ENCODE assay signal across 8 cellular contexts in genomic region chr17:33750943-33751701, GRCh38.
DNase-seq lines count a peak whose midpoint lies in the region; ATAC-seq, FAIRE-seq and TF ChIP-seq lines count a peak whose summit lies in the region.

No MANE protein-coding gene starts in this region.

- H4K20me1 ChIP-seq in SK-N-SH (ENCODE audit: insufficient read depth) = no peaks in the 10 kb centered on the region

- 6% methylated on average over 13 of the region's 13 CpGs for WGBS in SK-N-SH (ENCODE audit: low lambda C conversion rate)

- no peaks in the 10 kb centered on the region for H3K9me2 ChIP-seq in SK-N-SH

- H3K4me3 Mint-ChIP-seq in Calu3 (ENCODE audit: low read depth, unreplicated experiment) = no peak overlapping the region
- H3K4me3 Mint-ChIP-seq in activated naive CD8-positive, alpha-beta T cell treated with anti-CD3 and anti-CD28 coated beads, Interleukin-2, amount 50 U/mL, for 24 hours = peak overlapping the region; percentile 19
- no peak overlapping the region for H3K4me3 Mint-ChIP-seq in progenitor cell of endocrine pancreas (ENCODE audit: low read depth)

- no peaks in the 10 kb centered on the region for H3K79me2 ChIP-seq in SK-N-SH (ENCODE audit: insufficient read depth)

- intact Hi-C loops in Calu3 (cut with micrococcal nuclease; ENCODE audit: unreplicated experiment) (loop anchor here (1.0 to 2.0 kb wide), 2 partner anchors 26 to 77 kb away; no protein-coding TSS in a partner anchor), left ventricle myocardium inferior (cut with micrococcal nuclease) (no loop called here)

- no peak for ATAC-seq in activated naive CD8-positive, alpha-beta T cell treated with anti-CD3 and anti-CD28 coated beads, Interleukin-2, amount 50 U/mL, for 24 hours
- ATAC-seq in HG03378 (IDR thresholded peaks at IDR 0.05; ENCODE audit: unreplicated experiment) = no peak

- H3K27me3 ChIP-seq in SK-N-SH (ENCODE audit: insufficient read depth) (no peaks in the 10 kb centered on the region), left ventricle myocardium inferior (ENCODE audit: low read depth) (peaks cover 85% of the 10 kb centered on the region)

- peak overlapping the region; percentile 73 for H2AFZ ChIP-seq in SK-N-SH (ENCODE audit: low read depth)

- H3K9ac ChIP-seq in SK-N-SH = peak overlapping the region; percentile 13; the same call in 1 of the 2 replicates

- no TSS peak for BruUV-seq in Calu3 (replicated peaks; lab: Mats Ljungman, UMichigan)

- H3K36me3 ChIP-seq in SK-N-SH (replicated peaks in 1 of 2; ENCODE audit: control insufficient read depth in 1 of 2, insufficient read depth in 2 of 2, low read length in 1 of 2) = no peaks in the 10 kb centered on the region
- H3K36me3 ChIP-seq in left ventricle myocardium inferior = no peaks in the 10 kb centered on the region

- peak overlapping the region; percentile 62 for H3K4me2 ChIP-seq in SK-N-SH

- no peaks in the 10 kb centered on the region for H3K9me3 ChIP-seq in SK-N-SH
- H3K9me3 ChIP-seq in left ventricle myocardium inferior (replicated peaks) = peaks cover 13% of the 10 kb centered on the region

- no peak for TF ChIP-seq EP300 in SK-N-SH (IDR thresholded peaks at IDR 0.05; ENCODE audit: borderline replicate concordance in 1 of 2, low read depth in 1 of 2, low read length in 1 of 2)

- peaks cover 78% of the 10 kb centered on the region for H3K27me3 Mint-ChIP-seq in Calu3 (ENCODE audit: unreplicated experiment)
- peaks cover 26% of the 10 kb centered on the region for H3K27me3 Mint-ChIP-seq in activated naive CD8-positive, alpha-beta T cell treated with anti-CD3 and anti-CD28 coated beads, Interleukin-2, amount 50 U/mL, for 24 hours
- H3K27me3 Mint-ChIP-seq in progenitor cell of endocrine pancreas = peaks cover 29% of the 10 kb centered on the region

- H3K4me3 ChIP-seq in SK-N-SH (ENCODE audit: low read depth in 2 of 2, low read length in 1 of 2) (peak overlapping the region; percentile 26 to 46; a peak in 3 of 4 replicates), left ventricle myocardium inferior (peak overlapping the region; percentile 24)

- no peak for FAIRE-seq in urothelium cell line (lab: Jason Lieb, UNC)

- H3F3A ChIP-seq in SK-N-SH (replicated peaks; ENCODE audit: insufficient read depth) = no peaks in the 10 kb centered on the region

- H3K4me1 Mint-ChIP-seq in Calu3 (ENCODE audit: low read depth, unreplicated experiment) (no peaks in the 10 kb centered on the region), progenitor cell of endocrine pancreas (ENCODE audit: low read depth) (peaks cover 7% of the 10 kb centered on the region)
- H3K4me1 Mint-ChIP-seq in activated naive CD8-positive, alpha-beta T cell treated with anti-CD3 and anti-CD28 coated beads, Interleukin-2, amount 50 U/mL, for 24 hours = peaks cover 6% of the 10 kb centered on the region

- TF ChIP-seq CTCF in Calu3 (IDR thresholded peaks at IDR 0.05; ENCODE audit: unreplicated experiment) = peak; percentile 82
- peak; percentile 89 for TF ChIP-seq CTCF in SK-N-SH (IDR thresholded peaks at IDR 0.05)
- TF ChIP-seq CTCF in left ventricle myocardium inferior (IDR thresholded peaks at IDR 0.05; ENCODE audit: borderline replicate concordance) = peak; percentile 97
- peak; percentile 94 for TF ChIP-seq CTCF in progenitor cell of endocrine pancreas (IDR thresholded peaks at IDR 0.05; ENCODE audit: unreplicated experiment)

- POLR2A ChIA-PET in SK-N-SH (lab: Yijun Ruan, JAX) = no interaction called here

- H3K27ac Mint-ChIP-seq in Calu3 (ENCODE audit: unreplicated experiment) (no peak overlapping the region), progenitor cell of endocrine pancreas (peak overlapping the region; percentile 42)
- no peak overlapping the region for H3K27ac Mint-ChIP-seq in activated naive CD8-positive, alpha-beta T cell treated with anti-CD3 and anti-CD28 coated beads, Interleukin-2, amount 50 U/mL, for 24 hours

- CTCF ChIA-PET in Calu3 (lab: Charles Lee) (interaction anchor here (0.6 to 0.9 kb wide), 3 partner anchors 26 to 76 kb away, joined by 3 to 4 read pairs (median 3); no protein-coding TSS in a partner anchor), SK-N-SH (lab: Yijun Ruan, JAX) (interaction anchor here (0.5 to 2.6 kb wide), 53 partner anchors 9 to 875 kb away, joined by 3 to 62 read pairs (median 4); no protein-coding TSS in a partner anchor)

- peak; percentile 93 for TF ChIP-seq RAD21 in SK-N-SH (IDR thresholded peaks at IDR 0.05; ENCODE audit: low read length)

- H3K27ac ChIP-seq in SK-N-SH (ENCODE audit: low read depth in 2 of 2, low read length in 1 of 2) = no peak overlapping the region
- H3K27ac ChIP-seq in left ventricle myocardium inferior (replicated peaks) = no peak overlapping the region

- H3K36me3 Mint-ChIP-seq in Calu3 (ENCODE audit: insufficient read depth, unreplicated experiment) (no peaks in the 10 kb centered on the region), progenitor cell of endocrine pancreas (ENCODE audit: insufficient read depth) (no peaks in the 10 kb centered on the region)
- H3K36me3 Mint-ChIP-seq in activated naive CD8-positive, alpha-beta T cell treated with anti-CD3 and anti-CD28 coated beads, Interleukin-2, amount 50 U/mL, for 24 hours (ENCODE audit: low read depth) = no peaks in the 10 kb centered on the region

- H3K4me1 ChIP-seq in SK-N-SH (ENCODE audit: control insufficient read depth in 1 of 2, insufficient read depth in 2 of 2, low read depth in 1 of 2, low read length in 1 of 2) = peaks cover 0 to 5% of the 10 kb centered on the region in 2 experiments; a peak in 2 of 4 replicates
- no peaks in the 10 kb centered on the region for H3K4me1 ChIP-seq in left ventricle myocardium inferior

- H3K9me3 Mint-ChIP-seq in Calu3 (ENCODE audit: low read depth, unreplicated experiment) = no peaks in the 10 kb centered on the region
- peaks cover 5% of the 10 kb centered on the region for H3K9me3 Mint-ChIP-seq in activated naive CD8-positive, alpha-beta T cell treated with anti-CD3 and anti-CD28 coated beads, Interleukin-2, amount 50 U/mL, for 24 hours
- peaks cover 5% of the 10 kb centered on the region for H3K9me3 Mint-ChIP-seq in progenitor cell of endocrine pancreas (ENCODE audit: low read depth)

- DNase-seq in Calu3 (peak; percentile 64), HT1080 (ENCODE audit: low read depth) (peak; percentile 41), SK-N-SH (peak; percentile 74), left ventricle myocardium inferior (peak; percentile 49), progenitor cell of endocrine pancreas (ENCODE audit: low spot score, unreplicated experiment) (peak; percentile 61), urothelium cell line (ENCODE audit: low spot score) (peak; percentile 70)
- DNase-seq in activated naive CD8-positive, alpha-beta T cell treated with anti-CD3 and anti-CD28 coated beads, Interleukin-2, amount 50 U/mL, for 24 hours = peak; percentile 67

TF ChIP-seq in SK-N-SH, 30 proteins besides CTCF, POLR2A, EP300 and RAD21:
- no peak for TF ChIP-seq MAX (IDR thresholded peaks at IDR 0.05; ENCODE audit: low read depth)
- TF ChIP-seq MEF2A (IDR thresholded peaks at IDR 0.05; ENCODE audit: borderline replicate concordance, low read depth) = no peak
- peak; percentile 85 for TF ChIP-seq SMC3 (IDR thresholded peaks at IDR 0.05; ENCODE audit: low read depth, low read length)
- TF ChIP-seq JUND (IDR thresholded peaks at IDR 0.05) = no peak
- no peak for TF ChIP-seq EZH2phosphoT487 (IDR thresholded peaks at IDR 0.05; ENCODE audit: borderline replicate concordance, low read depth)
